Comparison of ENCODE assay signal across 31 cellular contexts in the genomic region with DNA sequence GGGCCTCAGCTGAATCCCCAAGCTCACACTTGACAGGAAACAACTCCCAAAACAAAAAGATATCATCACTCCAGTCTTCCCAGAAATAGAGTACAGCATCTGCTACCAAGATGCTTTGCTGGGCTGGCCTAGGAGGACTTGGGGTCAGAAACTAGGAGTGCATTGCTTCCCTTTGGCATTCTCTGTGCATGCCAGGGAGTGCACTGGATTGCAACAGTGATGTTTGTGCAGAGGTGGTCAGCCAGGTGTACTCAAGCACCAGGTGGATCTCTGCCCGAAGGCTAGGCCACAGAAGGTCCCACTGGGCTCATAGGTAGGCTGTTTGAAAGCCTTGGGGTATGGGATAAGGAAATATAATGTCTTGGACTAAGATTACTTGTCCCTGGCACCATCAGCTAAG.
"Had no signal": no experiment of that assay in that cellular context is flagged by ENCODE, and none has a peak within 500 bp of the region (broad histone marks: within the 10 kb centered on the region; RNA-seq: fewer than 3 reads in every experiment).

No MANE protein-coding gene starts in this region.

- H3K36me3 ChIP-seq: breast epithelium, pancreas, prostate gland, stomach, transverse colon had no signal

- H3K27me3 Mint-ChIP-seq: activated CD4-positive, alpha-beta memory T cell treated with anti-CD3 and anti-CD28 coated beads for 36 hours; activated CD4-positive, alpha-beta T cell treated with anti-CD3 and anti-CD28 coated beads, Interleukin-2, amount 10 ng/mL, durations not matched to agents 24 days and 14 days; activated T-helper 17 cell treated with anti-CD3 and anti-CD28 coated beads, Interleukin-2, amount 50 U/mL, for 72 hours; central memory CD8-positive, alpha-beta T cell; naive B cell; stimulated activated memory B cell treated with anti-CD40 and anti-IgM and Interleukin-4, amounts not matched to agents 10 μg/mL and 1 μg/mL and 100 μg/mL, for 72 hours; T-helper 17 cell had no signal

- DNase-seq: activated CD4-positive, alpha-beta memory T cell treated with anti-CD3 and anti-CD28 coated beads for 36 hours; activated CD4-positive, alpha-beta T cell treated with anti-CD3 and anti-CD28 coated beads, Interleukin-2, amount 10 ng/mL, durations not matched to agents 24 days and 14 days; activated CD4-positive, CD25-positive, alpha-beta regulatory T cell treated with anti-CD3 and anti-CD28 coated beads, Interleukin-2, amount 50 U/mL, for 72 hours; activated gamma-delta T cell treated with Interleukin-2 at 50 U/mL for 16 hours; activated naive CD4-positive, alpha-beta T cell treated with anti-CD3 and anti-CD28 coated beads, Interleukin-2, amount 50 U/mL, for 16 hours; activated T-cell treated with anti-CD3 and anti-CD28 coated beads, Interleukin-2, amount 50 U/mL, for 4 hours; amniotic stem cell; dermis blood vessel endothelial cell; effector CD8-positive, alpha-beta T cell; erythroblast; foreskin fibroblast; head of caudate nucleus; hypothalamus; immature natural killer cell; kidney; naive B cell; pancreas; retina; stimulated activated CD4-positive, alpha-beta T cell treated with anti-CD3 and anti-CD28 coated beads, Interleukin-1b, Interleukin-23, amount 100 ng/mL, for 48 hours; stimulated activated CD4-positive, alpha-beta T cell treated with anti-CD3 and anti-CD28 coated beads, Interleukin-4, amount 100 ng/mL, for 4 hours; stimulated activated CD8-positive, alpha-beta memory T cell treated with anti-CD3 and anti-CD28 coated beads, Interleukin-4, amount 100 ng/mL, for 48 hours; stomach; T-helper 17 cell; transverse colon had no signal

- H3K4me1 ChIP-seq: breast epithelium, pancreas, prostate gland, stomach had no signal

- H3K27ac Mint-ChIP-seq: activated CD4-positive, alpha-beta memory T cell treated with anti-CD3 and anti-CD28 coated beads for 36 hours; immature natural killer cell; stimulated activated memory B cell treated with anti-CD40 and anti-IgM and Interleukin-4, amounts not matched to agents 10 μg/mL and 1 μg/mL and 100 μg/mL, for 72 hours; T-helper 17 cell had no signal

- ATAC-seq: activated T-cell treated with anti-CD3 and anti-CD28 coated beads, Interleukin-2, amount 50 U/mL, for 4 hours; activated T-helper 17 cell treated with anti-CD3 and anti-CD28 coated beads, Interleukin-2, amount 50 U/mL, for 72 hours; pancreas; SK-N-SH treated with all-trans-retinoic acid at 6 μM for 48 hours; stimulated activated memory B cell treated with anti-CD40 and anti-IgM and Interleukin-4, amounts not matched to agents 10 μg/mL and 1 μg/mL and 100 μg/mL, for 72 hours; T-helper 17 cell had no signal

- H3K4me3 Mint-ChIP-seq: activated CD4-positive, alpha-beta memory T cell treated with anti-CD3 and anti-CD28 coated beads for 36 hours; activated CD4-positive, alpha-beta T cell treated with anti-CD3 and anti-CD28 coated beads, Interleukin-2, amount 10 ng/mL, durations not matched to agents 24 days and 14 days; activated T-cell treated with anti-CD3 and anti-CD28 coated beads, Interleukin-2, amount 50 U/mL, for 4 hours; activated T-helper 17 cell treated with anti-CD3 and anti-CD28 coated beads, Interleukin-2, amount 50 U/mL, for 72 hours; central memory CD8-positive, alpha-beta T cell; immature natural killer cell; naive B cell; stimulated activated memory B cell treated with anti-CD40 and anti-IgM and Interleukin-4, amounts not matched to agents 10 μg/mL and 1 μg/mL and 100 μg/mL, for 72 hours; T-helper 17 cell had no signal

- H3K27me3 ChIP-seq: breast epithelium, pancreas, stomach, transverse colon had no signal

- H3K27ac ChIP-seq: breast epithelium, pancreas, prostate gland, stomach, transverse colon had no signal

- H3K4me1 Mint-ChIP-seq: immature natural killer cell; stimulated activated memory B cell treated with anti-CD40 and anti-IgM and Interleukin-4, amounts not matched to agents 10 μg/mL and 1 μg/mL and 100 μg/mL, for 72 hours had no signal

- H3K4me3 ChIP-seq: breast epithelium, pancreas, prostate gland, smooth muscle cell, stomach, transverse colon had no signal

- H3K9me3 ChIP-seq: breast epithelium, pancreas, prostate gland, stomach, transverse colon had no signal

- H3K9me3 Mint-ChIP-seq: activated CD4-positive, alpha-beta memory T cell treated with anti-CD3 and anti-CD28 coated beads for 36 hours; activated CD4-positive, alpha-beta T cell treated with anti-CD3 and anti-CD28 coated beads, Interleukin-2, amount 10 ng/mL, durations not matched to agents 24 days and 14 days; activated T-cell treated with anti-CD3 and anti-CD28 coated beads, Interleukin-2, amount 50 U/mL, for 4 hours; activated T-helper 17 cell treated with anti-CD3 and anti-CD28 coated beads, Interleukin-2, amount 50 U/mL, for 72 hours; central memory CD8-positive, alpha-beta T cell; immature natural killer cell; naive B cell; stimulated activated memory B cell treated with anti-CD40 and anti-IgM and Interleukin-4, amounts not matched to agents 10 μg/mL and 1 μg/mL and 100 μg/mL, for 72 hours had no signal
